ENCODE assay signal across 8 cellular contexts in genomic region chr10:102449321-102450123, GRCh38. TPM values are rescaled to one million over a fixed set of nuclear protein-coding genes. Genes with fewer than 3 reads are reported as not detected.
A peak's percentile ranks its signal among the peaks of the same experiment; 100 is the strongest.
DNase-seq lines count a peak whose midpoint lies in the region; ATAC-seq and TF ChIP-seq lines count a peak whose summit lies in the region.

No MANE protein-coding gene starts in this region.

- H3K27me3 ChIP-seq in CD4-positive, alpha-beta memory T cell (ENCODE audit: insufficient read depth, low read length): no peaks in the 10 kb centered on the region
- H3K27me3 ChIP-seq in Karpas-422 (ENCODE audit: low read length): no peaks in the 10 kb centered on the region
- H3K27me3 ChIP-seq in trophoblast cell (ENCODE audit: insufficient read depth, low read length): no peaks in the 10 kb centered on the region
- H3K27me3 ChIP-seq in upper lobe of left lung: no peaks in the 10 kb centered on the region

- peak overlapping the region; percentile 28; the same call in 1 of the 2 replicates for H2AFZ ChIP-seq in Karpas-422 (ENCODE audit: low read length)
- H2AFZ ChIP-seq in trophoblast cell (ENCODE audit: insufficient read depth, low read length, poor library complexity): peak overlapping the region; percentile 72

- peak overlapping the region; percentile 90 for H3K9ac ChIP-seq in Karpas-422 (ENCODE audit: low read length)
- H3K9ac ChIP-seq in trophoblast cell (ENCODE audit: low read length): peak overlapping the region; percentile 91

- H3K79me2 ChIP-seq in Karpas-422 (ENCODE audit: low read length) (peaks cover 15% of the 10 kb centered on the region), trophoblast cell (ENCODE audit: control insufficient read depth, insufficient read depth, low read length, poor library complexity) (peaks cover 11% of the 10 kb centered on the region)

- H3K9me2 ChIP-seq in Karpas-422 (replicated peaks; ENCODE audit: insufficient read depth, low read length): no peaks in the 10 kb centered on the region

- no peak overlapping the region for H3K23ac ChIP-seq in trophoblast cell (ENCODE audit: low read length)

- peak overlapping the region; percentile 88 for H4K91ac ChIP-seq in trophoblast cell (ENCODE audit: low read depth, low read length)

- H2BK5ac ChIP-seq in trophoblast cell (ENCODE audit: low read depth, low read length, poor library complexity): peak overlapping the region; percentile 71

- no peaks in the 10 kb centered on the region for H4K20me1 ChIP-seq in Karpas-422 (ENCODE audit: insufficient read depth, low read depth, low read length)

- peaks cover 5% of the 10 kb centered on the region for H3K36me3 ChIP-seq in CD4-positive, alpha-beta memory T cell (ENCODE audit: insufficient read depth, low read length)
- H3K36me3 ChIP-seq in Karpas-422 (ENCODE audit: insufficient read depth, low read length): no peaks in the 10 kb centered on the region
- H3K36me3 ChIP-seq in trophoblast cell (ENCODE audit: control insufficient read depth in 1 of 2, insufficient read depth in 2 of 2, low read length in 2 of 2): peaks cover 2 to 3% of the 10 kb centered on the region in 2 experiments
- no peaks in the 10 kb centered on the region for H3K36me3 ChIP-seq in upper lobe of left lung

- H3K4me3 ChIP-seq in CD4-positive, alpha-beta memory T cell (ENCODE audit: low read length in 2 of 2): peak overlapping the region; percentile 96
- H3K4me3 ChIP-seq in Karpas-422 (ENCODE audit: low read length): peak overlapping the region; percentile 85
- peak overlapping the region; percentile 79 for H3K4me3 ChIP-seq in trophoblast cell (ENCODE audit: low read depth, low read length)
- H3K4me3 ChIP-seq in upper lobe of left lung: peak overlapping the region; percentile 76 to 97 (median 94)

- H4K8ac ChIP-seq in trophoblast cell (ENCODE audit: low read depth, low read length): peak overlapping the region; percentile 93

- H3K4me3 Mint-ChIP-seq in CD4-positive, alpha-beta memory T cell: peak overlapping the region; percentile 90 to 96 (median 94)

- H3K9me3 ChIP-seq in CD4-positive, alpha-beta memory T cell (ENCODE audit: control insufficient read depth in 1 of 2, low read length in 2 of 2): no peaks in the 10 kb centered on the region
- H3K9me3 ChIP-seq in Karpas-422 (ENCODE audit: low read length) (no peaks in the 10 kb centered on the region), trophoblast cell (ENCODE audit: insufficient read depth, low read depth, low read length) (no peaks in the 10 kb centered on the region), upper lobe of left lung (no peaks in the 10 kb centered on the region)

- peak overlapping the region; percentile 48 for H3K18ac ChIP-seq in trophoblast cell (ENCODE audit: low read length)

- intact Hi-C loops in CD4-positive, alpha-beta memory T cell (cut with micrococcal nuclease): loop anchor here (1.0 kb wide), 7 partner anchors 12 to 55 kb away; partner anchors contain the start of genes ACTR1A and CUEDC2

- peak overlapping the region; percentile 56 for H2BK120ac ChIP-seq in trophoblast cell (ENCODE audit: insufficient read depth, low read length, poor library complexity)

- CTCF ChIA-PET in CD4-positive, alpha-beta memory T cell (lab: Charles Lee; ENCODE audit: partially characterized antibody): interaction anchor here (0.7 to 5.2 kb wide), 11 partner anchors 12 to 244 kb away, joined by 3 to 30 read pairs (median 17); partner anchors contain the start of genes ACTR1A, CUEDC2 and SUFU
- CTCF ChIA-PET in RWPE1 (lab: Yijun Ruan, JAX): interaction anchor here (0.6 to 1.4 kb wide), 4 partner anchors 17 to 98 kb away, joined by 3 to 4 read pairs (median 3); partner anchors contain the start of gene CUEDC2

- peaks cover 22% of the 10 kb centered on the region for H3K79me1 ChIP-seq in trophoblast cell (ENCODE audit: low read length)

- TF ChIP-seq POLR2A in upper lobe of left lung (IDR thresholded peaks at IDR 0.05): no peak

- H3K4me1 Mint-ChIP-seq in CD4-positive, alpha-beta memory T cell: peaks cover 10 to 31% (median 22%) of the 10 kb centered on the region in 4 donors

- H3K4me1 ChIP-seq in CD4-positive, alpha-beta memory T cell (ENCODE audit: insufficient read depth, low read length): peaks cover 23% of the 10 kb centered on the region
- H3K4me1 ChIP-seq in Karpas-422 (ENCODE audit: low read length): peaks cover 35% of the 10 kb centered on the region
- H3K4me1 ChIP-seq in trophoblast cell (ENCODE audit: control insufficient read depth in 1 of 2, insufficient read depth in 2 of 2, low read length in 2 of 2): peaks cover 7 to 16% of the 10 kb centered on the region in 2 experiments
- peaks cover 18 to 50% (median 31%) of the 10 kb centered on the region in 4 donors for H3K4me1 ChIP-seq in upper lobe of left lung

- peak overlapping the region; percentile 79 for H3K27ac ChIP-seq in CD4-positive, alpha-beta memory T cell (ENCODE audit: low read depth, low read length)
- peak overlapping the region; percentile 74 for H3K27ac ChIP-seq in Karpas-422 (ENCODE audit: low read length)
- peak overlapping the region; percentile 88 for H3K27ac ChIP-seq in RWPE1
- H3K27ac ChIP-seq in trophoblast cell (ENCODE audit: low read depth, low read length): peak overlapping the region; percentile 60
- H3K27ac ChIP-seq in upper lobe of left lung: peak overlapping the region; percentile 87 to 95 (median 90)

- H3K4me2 ChIP-seq in Karpas-422 (ENCODE audit: low read depth, low read length, poor library complexity, severe bottlenecking) (peak overlapping the region; percentile 79), trophoblast cell (ENCODE audit: low read length) (peak overlapping the region; percentile 93)

- no peaks in the 10 kb centered on the region for H3K9me3 Mint-ChIP-seq in CD4-positive, alpha-beta memory T cell

- ATAC-seq in GM21360 (IDR thresholded peaks at IDR 0.05; ENCODE audit: unreplicated experiment): peak; percentile 49
- peak; percentile 64 to 86 for ATAC-seq in upper lobe of left lung (ENCODE audit: low FRiP score in 2 of 2)

- H3K27me3 Mint-ChIP-seq in CD4-positive, alpha-beta memory T cell: no peaks in the 10 kb centered on the region

- WGBS in trophoblast cell (ENCODE audit: extremely low coverage, insufficient coverage, insufficient read length): no CpG with 5 or more reads among the region's 30 CpGs
- WGBS in upper lobe of left lung, 2 donors: 8% methylated on average over 30 of the region's 30 CpGs

- peak overlapping the region; percentile 13 for H3K4ac ChIP-seq in trophoblast cell (ENCODE audit: low read depth, low read length)

- peaks cover 4 to 18% of the 10 kb centered on the region in 2 donors for H3K36me3 Mint-ChIP-seq in CD4-positive, alpha-beta memory T cell

- TF ChIP-seq CTCF in RWPE1 (conservative IDR thresholded peaks at IDR 0.05; ENCODE audit: low read depth) (no peak), upper lobe of left lung (IDR thresholded peaks at IDR 0.05) (no peak)

- H3K14ac ChIP-seq in trophoblast cell (ENCODE audit: low read length): peak overlapping the region; percentile 87

- peak overlapping the region; percentile 67 for H2AK5ac ChIP-seq in trophoblast cell (ENCODE audit: low read length)

- POLR2A ChIA-PET in CD4-positive, alpha-beta memory T cell (lab: Charles Lee; ENCODE audit: partially characterized antibody): interaction anchor here (0.5 to 7.5 kb wide), 22 partner anchors 12 to 918 kb away, joined by 3 to 186 read pairs (median 10); partner anchors contain the start of genes ACTR1A, ARL3, CUEDC2 and FBXL15
- POLR2A ChIA-PET in RWPE1 (lab: Yijun Ruan, JAX; ENCODE audit: low non-redundant PET): interaction anchor here (0.7 to 2.4 kb wide), 2 partner anchors 9 to 17 kb away, joined by 11 to 12 read pairs; partner anchors contain the start of gene CUEDC2

- H4K12ac ChIP-seq in trophoblast cell (ENCODE audit: low read depth, low read length): peak overlapping the region; percentile 83

- no peak for TF ChIP-seq EP300 in upper lobe of left lung (IDR thresholded peaks at IDR 0.05)

- DNase-seq in CD4-positive, alpha-beta memory T cell: peak; percentile 80 to 91 (median 87)
- DNase-seq in Karpas-422 (peak; percentile 91), RWPE1 (ENCODE audit: low spot score) (peak; percentile 71), activated gamma-delta T cell treated with Interleukin-2 at 50 U/mL for 16 hours (peak; percentile 86), glomerular visceral epithelial cell (ENCODE audit: extremely low spot score) (peak; percentile 79), trophoblast cell (peak; percentile 78 to 87), upper lobe of left lung (peak; percentile 86 to 92)

- H2BK12ac ChIP-seq in trophoblast cell (ENCODE audit: low read length): peak overlapping the region; percentile 89

- H3K27ac Mint-ChIP-seq in CD4-positive, alpha-beta memory T cell: peak overlapping the region; percentile 81 to 97 (median 96)

RNA-seq across cellular contexts. Expression of gene C10orf95, which starts 1.8 kb away (rescaled TPM):
- total RNA-seq in CD4-positive, alpha-beta memory T cell: 1 to 10 TPM in 1 of 2 experiments, under 1 TPM in 1; 0.89 to 1.6 TPM
- polyA plus RNA-seq in CD4-positive, alpha-beta memory T cell: under 1 TPM; 0.41 to 0.42 TPM
- total RNA-seq in Karpas-422 (2014; rRNA removed; shearing (Covaris generic); ENCODE audit: low replicate concordance): 0.78 TPM in 1 of 2 replicates, not detected in the other
- polyA plus RNA-seq in trophoblast cell (2013): 17.4 and 19.7 TPM in 2 replicates
- total RNA-seq in upper lobe of left lung: 10 to 100 TPM in 5 of 6 donors, 1 to 10 TPM in 1; 5.9 to 27.5 (median 15.1) TPM

RNA-seq across cellular contexts. Expression of gene CUEDC2, which starts 17.1 kb away (rescaled TPM):
- total RNA-seq in CD4-positive, alpha-beta memory T cell: 10 to 100 TPM; 27.2 to 30.8 TPM
- polyA plus RNA-seq in CD4-positive, alpha-beta memory T cell: 10 to 100 TPM; 52.0 to 57.5 TPM
- total RNA-seq in Karpas-422 (2014; rRNA removed; shearing (Covaris generic); ENCODE audit: low replicate concordance): 27.1 and 34.1 TPM in 2 replicates
- 45.8 and 49.8 TPM in 2 replicates for polyA plus RNA-seq in trophoblast cell (2013)
- 10 to 100 TPM; 33.1 to 67.1 (median 46.5) TPM for total RNA-seq in upper lobe of left lung

RNA-seq across cellular contexts. Expression of gene FBXL15, which starts 28.9 kb away (rescaled TPM):
- 10 to 100 TPM; 21.1 to 24.1 TPM for total RNA-seq in CD4-positive, alpha-beta memory T cell
- polyA plus RNA-seq in CD4-positive, alpha-beta memory T cell: 10 to 100 TPM; 27.5 to 44.5 TPM
- total RNA-seq in Karpas-422 (2014; rRNA removed; shearing (Covaris generic); ENCODE audit: low replicate concordance): 2.4 and 3.6 TPM in 2 replicates
- 6.1 and 6.6 TPM in 2 replicates for polyA plus RNA-seq in trophoblast cell (2013)
- total RNA-seq in upper lobe of left lung: 10 to 100 TPM; 18.5 to 70.2 (median 26.8) TPM

RNA-seq across cellular contexts. Expression of gene PSD, which starts 30.9 kb away (rescaled TPM):
- 1 to 10 TPM; 4.9 to 5.4 TPM for total RNA-seq in CD4-positive, alpha-beta memory T cell
- 1 to 10 TPM; 2.1 to 2.7 TPM for polyA plus RNA-seq in CD4-positive, alpha-beta memory T cell
- total RNA-seq in Karpas-422 (2014; rRNA removed; shearing (Covaris generic); ENCODE audit: low replicate concordance): 0.19 and 0.61 TPM in 2 replicates
- polyA plus RNA-seq in trophoblast cell (2013): 0.78 and 0.92 TPM in 2 replicates
- 10 to 100 TPM in 2 of 6 donors, 1 to 10 TPM in 4; 1.1 to 28.3 (median 3.5) TPM for total RNA-seq in upper lobe of left lung

RNA-seq across cellular contexts. Expression of gene ACTR1A, which starts 53.0 kb away (rescaled TPM):
- 10 to 100 TPM; 54.9 to 60.0 TPM for total RNA-seq in CD4-positive, alpha-beta memory T cell
- 10 to 100 TPM; 69.9 to 72.3 TPM for polyA plus RNA-seq in CD4-positive, alpha-beta memory T cell
- total RNA-seq in Karpas-422 (2014; rRNA removed; shearing (Covaris generic); ENCODE audit: low replicate concordance): 69.8 and 83.7 TPM in 2 replicates
- 75.7 and 77.7 TPM in 2 replicates for polyA plus RNA-seq in trophoblast cell (2013)
- total RNA-seq in upper lobe of left lung: 100 to 1,000 TPM in 2 of 6 donors, 10 to 100 TPM in 4; 54.5 to 126 (median 93.2) TPM

Comparison
In these comparisons a context has a peak if more than half of its experiments do, and no peak if none do; other contexts are left out.
1. Peak in every context shown above with its lines: DNase-seq, ATAC-seq, H3K4me3 ChIP-seq and H3K27ac ChIP-seq.